Comparison of ENCODE assay signal across 16 cellular contexts in the genomic region with DNA sequence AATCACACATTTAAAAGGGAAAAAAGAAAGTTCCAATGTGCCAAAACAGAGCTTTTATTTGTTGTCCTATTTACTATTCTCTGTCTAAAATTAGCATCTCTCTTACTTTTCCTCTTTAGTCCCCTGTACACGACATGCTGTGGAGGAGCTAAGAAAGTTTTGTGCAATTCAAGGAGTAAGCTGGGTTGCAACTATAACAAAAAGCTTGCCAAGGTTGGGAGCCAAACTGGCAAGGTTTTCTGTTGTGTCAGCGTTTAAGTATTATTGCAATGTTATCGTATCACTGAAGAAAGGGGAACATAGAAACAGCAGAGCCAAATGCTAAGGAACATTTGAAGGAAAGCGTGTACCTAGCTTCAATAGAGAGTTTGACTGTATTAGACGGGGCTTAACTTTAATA.
DNase-seq lines count a peak whose midpoint lies in the region; ATAC-seq and TF ChIP-seq lines count a peak whose summit lies in the region.
"Had no signal": no experiment of that assay in that cellular context is flagged by ENCODE, and none has a peak within 500 bp of the region (broad histone marks: within the 10 kb centered on the region; RNA-seq: fewer than 3 reads in every experiment).

No MANE protein-coding gene starts in this region.

- H3K9me2 ChIP-seq in GM23338 (ENCODE audit: insufficient read depth) = no peaks in the 10 kb centered on the region

- no peak overlapping the region for H2AFZ ChIP-seq in GM23338

- no peak overlapping the region for H3K4me3 Mint-ChIP-seq in GM23338
- H3K4me3 Mint-ChIP-seq in activated CD8-positive, alpha-beta T cell treated with anti-CD3 and anti-CD28 coated beads, Interleukin-2, amount 10 ng/mL, durations not matched to agents 7 days and 5 days = no peak overlapping the region
- H3K4me3 Mint-ChIP-seq: CD8-positive, alpha-beta memory T cell had no signal

- CTCF ChIA-PET in activated CD8-positive, alpha-beta T cell treated with anti-CD3 and anti-CD28 coated beads, Interleukin-2, amount 10 ng/mL, durations not matched to agents 7 days and 5 days (lab: Charles Lee) = no interaction called here

- H3K4me1 Mint-ChIP-seq in GM23338 = peaks cover 12% of the 10 kb centered on the region
- no peaks in the 10 kb centered on the region for H3K4me1 Mint-ChIP-seq in activated CD8-positive, alpha-beta T cell treated with anti-CD3 and anti-CD28 coated beads, Interleukin-2, amount 10 ng/mL, durations not matched to agents 7 days and 5 days (ENCODE audit: low read depth)
- H3K4me1 Mint-ChIP-seq: CD8-positive, alpha-beta memory T cell had no signal

- ATAC-seq in GM23338 = no peak
- no peak for ATAC-seq in HG03439 (IDR thresholded peaks at IDR 0.05; ENCODE audit: unreplicated experiment)
- no peak for ATAC-seq in activated CD8-positive, alpha-beta T cell treated with anti-CD3 and anti-CD28 coated beads, Interleukin-2, amount 10 ng/mL, durations not matched to agents 7 days and 5 days
- no peak for ATAC-seq in GM21723 (IDR thresholded peaks at IDR 0.05; ENCODE audit: unreplicated experiment)
- ATAC-seq: left lung; stimulated activated naive CD8-positive, alpha-beta T cell treated with anti-CD3 and anti-CD28 coated beads, Interleukin-15, Interleukin-2, amounts not matched to agents 100 U/mL and 50 U/mL, for 24 hours had no signal

- no peaks in the 10 kb centered on the region for H3F3A ChIP-seq in GM23338 (replicated peaks; ENCODE audit: low read depth)

- in situ Hi-C loops in ACHN (cut with HindIII; ENCODE audit: low pct_ligation_motif_present, low pct_unique_long_range_greater_than_20kb, low sequenced_read_pairs) = no loop called here

- no peaks in the 10 kb centered on the region for H3K79me2 ChIP-seq in GM23338 (replicated peaks; ENCODE audit: insufficient read depth)

- no peaks in the 10 kb centered on the region for H3K36me3 Mint-ChIP-seq in GM23338 (ENCODE audit: low read depth)
- no peaks in the 10 kb centered on the region for H3K36me3 Mint-ChIP-seq in activated CD8-positive, alpha-beta T cell treated with anti-CD3 and anti-CD28 coated beads, Interleukin-2, amount 10 ng/mL, durations not matched to agents 7 days and 5 days (ENCODE audit: low read depth)

- no peaks in the 10 kb centered on the region for H3K9me3 ChIP-seq in skeletal muscle tissue (ENCODE audit: control insufficient read depth in 3 of 3, low read length in 3 of 3)
- H3K9me3 ChIP-seq: colonic mucosa, left lung had no signal

- H3K27me3 Mint-ChIP-seq in GM23338 (ENCODE audit: insufficient read depth, low read depth, poor library complexity) = no peaks in the 10 kb centered on the region
- no peaks in the 10 kb centered on the region for H3K27me3 Mint-ChIP-seq in activated CD8-positive, alpha-beta T cell treated with anti-CD3 and anti-CD28 coated beads, Interleukin-2, amount 10 ng/mL, durations not matched to agents 7 days and 5 days (ENCODE audit: low read depth)
- H3K27me3 Mint-ChIP-seq: CD8-positive, alpha-beta memory T cell had no signal

- DNase-seq in GM23338 (ENCODE audit: low spot score) (no peak), cardiac fibroblast (ENCODE audit: low read depth in 2 of 2) (peak; percentile 78 to 91), iris pigment epithelial cell (ENCODE audit: low read depth) (peak; percentile 31), ACHN (no peak)
- DNase-seq in activated CD8-positive, alpha-beta T cell treated with anti-CD3 and anti-CD28 coated beads, Interleukin-2, amount 10 ng/mL, durations not matched to agents 7 days and 5 days = no peak
- DNase-seq: activated naive CD4-positive, alpha-beta T cell; CD8-positive, alpha-beta memory T cell; colonic mucosa; left lung; NCI-H1092 treated with DMSO at 0.1 percent for 48 hours; SHP77; stimulated activated CD4-positive, alpha-beta T cell treated with anti-CD3 and anti-CD28 coated beads, Interleukin-4, amount 100 ng/mL, for 4 hours; stimulated activated naive CD8-positive, alpha-beta T cell treated with anti-CD3 and anti-CD28 coated beads, Interleukin-15, Interleukin-2, amounts not matched to agents 100 U/mL and 50 U/mL, for 24 hours had no signal

- peak overlapping the region; percentile 58; the same call in 1 of the 2 replicates for H3K27ac Mint-ChIP-seq in GM23338
- H3K27ac Mint-ChIP-seq in activated CD8-positive, alpha-beta T cell treated with anti-CD3 and anti-CD28 coated beads, Interleukin-2, amount 10 ng/mL, durations not matched to agents 7 days and 5 days = no peak overlapping the region
- H3K27ac Mint-ChIP-seq: CD8-positive, alpha-beta memory T cell had no signal

- no peak for TF ChIP-seq CTCF in GM23338 (conservative IDR thresholded peaks at IDR 0.05; ENCODE audit: low read depth in 2 of 2)
- TF ChIP-seq CTCF in cardiac fibroblast (IDR thresholded peaks at IDR 0.05; ENCODE audit: low read depth, low read length) = no peak

- peaks cover 4% of the 10 kb centered on the region; the same call in 1 of the 2 replicates for H3K4me1 ChIP-seq in GM23338 (ENCODE audit: insufficient read depth)
- peaks cover 9 to 16% (median 9%) of the 10 kb centered on the region in 3 donors for H3K4me1 ChIP-seq in skeletal muscle tissue (ENCODE audit: control insufficient read depth in 3 of 3, insufficient read depth in 3 of 3, low read length in 3 of 3)
- H3K4me1 ChIP-seq: colonic mucosa, left lung had no signal

- POLR2A ChIA-PET in activated CD8-positive, alpha-beta T cell treated with anti-CD3 and anti-CD28 coated beads, Interleukin-2, amount 10 ng/mL, durations not matched to agents 7 days and 5 days (lab: Charles Lee) = no interaction called here

- H3K27me3 ChIP-seq in GM23338 (ENCODE audit: insufficient read depth) (no peaks in the 10 kb centered on the region), skeletal muscle tissue (ENCODE audit: control insufficient read depth in 3 of 3, insufficient read depth in 3 of 3, low read length in 3 of 3) (no peaks in the 10 kb centered on the region)
- H3K27me3 ChIP-seq: colonic mucosa, left lung had no signal

- no peaks in the 10 kb centered on the region for H4K20me1 ChIP-seq in GM23338 (replicated peaks; ENCODE audit: insufficient read depth)

- H3K36me3 ChIP-seq in GM23338 (ENCODE audit: insufficient read depth) (no peaks in the 10 kb centered on the region), skeletal muscle tissue (ENCODE audit: control insufficient read depth in 3 of 3, insufficient read depth in 3 of 3, low read length in 3 of 3) (no peaks in the 10 kb centered on the region)
- H3K36me3 ChIP-seq: colonic mucosa, left lung had no signal

- H3K27ac ChIP-seq in GM23338 (ENCODE audit: low read depth) = no peak overlapping the region
- H3K27ac ChIP-seq in skeletal muscle tissue (ENCODE audit: low read depth, low read length) = peak overlapping the region; percentile 45
- H3K27ac ChIP-seq: colonic mucosa, left lung had no signal

- H3K4me3 ChIP-seq in GM23338 (no peak overlapping the region), cardiac fibroblast (replicated peaks in 1 of 2; ENCODE audit: low read depth in 2 of 2, low read length in 2 of 2) (no peak overlapping the region), skeletal muscle tissue (ENCODE audit: low read length in 3 of 3) (peak overlapping the region in 1 of 3 donors; percentile 38)
- H3K4me3 ChIP-seq: colonic mucosa, left lung had no signal

- no peak overlapping the region for H3K4me2 ChIP-seq in GM23338

- H3K9me3 Mint-ChIP-seq in GM23338 = no peaks in the 10 kb centered on the region
- H3K9me3 Mint-ChIP-seq in activated CD8-positive, alpha-beta T cell treated with anti-CD3 and anti-CD28 coated beads, Interleukin-2, amount 10 ng/mL, durations not matched to agents 7 days and 5 days (ENCODE audit: insufficient read depth) = no peaks in the 10 kb centered on the region

- peak overlapping the region in 1 of 3 donors; percentile 35 for H3K9ac ChIP-seq in skeletal muscle tissue (ENCODE audit: low read depth in 1 of 3, low read length in 3 of 3)

TF ChIP-seq in GM23338, 12 proteins besides CTCF, POLR2A, EP300 and RAD21 (continues in another document):
- TF ChIP-seq, protein P1, sequence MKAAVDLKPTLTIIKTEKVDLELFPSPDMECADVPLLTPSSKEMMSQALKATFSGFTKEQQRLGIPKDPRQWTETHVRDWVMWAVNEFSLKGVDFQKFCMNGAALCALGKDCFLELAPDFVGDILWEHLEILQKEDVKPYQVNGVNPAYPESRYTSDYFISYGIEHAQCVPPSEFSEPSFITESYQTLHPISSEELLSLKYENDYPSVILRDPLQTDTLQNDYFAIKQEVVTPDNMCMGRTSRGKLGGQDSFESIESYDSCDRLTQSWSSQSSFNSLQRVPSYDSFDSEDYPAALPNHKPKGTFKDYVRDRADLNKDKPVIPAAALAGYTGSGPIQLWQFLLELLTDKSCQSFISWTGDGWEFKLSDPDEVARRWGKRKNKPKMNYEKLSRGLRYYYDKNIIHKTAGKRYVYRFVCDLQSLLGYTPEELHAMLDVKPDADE (IDR thresholded peaks at IDR 0.05) = no peak
- no peak for TF ChIP-seq REST (IDR thresholded peaks at IDR 0.05; ENCODE audit: unreplicated experiment)

Comparison
In these comparisons a context has a peak if more than half of its experiments do, and no peak if none do; other contexts are left out.
1. DNase-seq: peak in cardiac fibroblast (2 of 2) and iris pigment epithelial cell (single experiment); none in GM23338 (single experiment), ACHN (single experiment) and activated CD8-positive, alpha-beta T cell treated with anti-CD3 and anti-CD28 coated beads, Interleukin-2, amount 10 ng/mL, durations not matched to agents 7 days and 5 days (single experiment).